ENCODE assay signal across 8 cellular contexts in genomic region chr5:96875805-96876291, GRCh38. TPM values are rescaled to one million over a fixed set of nuclear protein-coding genes. Genes with fewer than 3 reads are reported as not detected.
DNase-seq lines count a peak whose midpoint lies in the region; ATAC-seq and TF ChIP-seq lines count a peak whose summit lies in the region.

No MANE protein-coding gene starts in this region.

- peak; percentile 4 for ATAC-seq in HG02938 (IDR thresholded peaks at IDR 0.05; ENCODE audit: unreplicated experiment)
- ATAC-seq in T-helper 17 cell = peak; percentile 61
- ATAC-seq in GM18861 (IDR thresholded peaks at IDR 0.05; ENCODE audit: unreplicated experiment) = no peak

- H3K9me3 ChIP-seq in T-helper 17 cell (ENCODE audit: control insufficient read depth, low read length, poor library complexity, severe bottlenecking) = no peaks in the 10 kb centered on the region
- H3K9me3 ChIP-seq in effector memory CD4-positive, alpha-beta T cell (ENCODE audit: control insufficient read depth, low read length) = no peaks in the 10 kb centered on the region
- no peaks in the 10 kb centered on the region for H3K9me3 ChIP-seq in ovary

- no peak for TF ChIP-seq EP300 in ovary (IDR thresholded peaks at IDR 0.05)

- H3K27me3 ChIP-seq in effector memory CD4-positive, alpha-beta T cell (replicated peaks; ENCODE audit: control insufficient read depth, insufficient read depth, low read length, poor library complexity, severe bottlenecking) = no peaks in the 10 kb centered on the region
- no peaks in the 10 kb centered on the region for H3K27me3 ChIP-seq in ovary

- H3K4me3 ChIP-seq in GM08714 (ENCODE audit: low read length) (peak overlapping the region; percentile 99), ovary (peak overlapping the region; percentile 68)
- H3K4me3 ChIP-seq in effector memory CD4-positive, alpha-beta T cell (ENCODE audit: insufficient read depth, low read depth, low read length, poor library complexity, severe bottlenecking) = peak overlapping the region; percentile 69

- peak in 1 of 3 donors; percentile 12 for DNase-seq in T-helper 17 cell
- DNase-seq in effector memory CD4-positive, alpha-beta T cell = peak in 2 of 3 donors; percentile 20 to 33
- DNase-seq in ovary = no peak
- no peak for DNase-seq in hepatic stellate cell (ENCODE audit: low spot score)
- no peak for DNase-seq in NCI-H2196 treated with DMSO at 0.1 percent for 48 hours (lab: John Stamatoyannopoulos, UW; ENCODE audit: unreplicated experiment)

- H3K36me3 ChIP-seq in effector memory CD4-positive, alpha-beta T cell (ENCODE audit: control insufficient read depth, insufficient read depth, low read length) = peaks cover 4% of the 10 kb centered on the region
- no peaks in the 10 kb centered on the region for H3K36me3 ChIP-seq in ovary

- no peak for TF ChIP-seq CTCF in ovary (IDR thresholded peaks at IDR 0.05)

- peak overlapping the region; percentile 78 for H3K27ac ChIP-seq in effector memory CD4-positive, alpha-beta T cell (ENCODE audit: insufficient read depth, low read length, poor library complexity, severe bottlenecking)
- H3K27ac ChIP-seq in ovary = peak overlapping the region; percentile 10 to 43

- peak overlapping the region; percentile 93 for H3K4me3 Mint-ChIP-seq in T-helper 17 cell

- intact Hi-C loops in ovary (cut with DNase I) = no loop called here

- H3K4me1 Mint-ChIP-seq in T-helper 17 cell = peaks cover 50% of the 10 kb centered on the region

- WGBS in ovary, 3 donors = 2 to 5% (median 4%) methylated on average over 4 of the region's 4 CpGs

- peak overlapping the region; percentile 98 for H3K27ac Mint-ChIP-seq in T-helper 17 cell

- H3K4me1 ChIP-seq in effector memory CD4-positive, alpha-beta T cell (ENCODE audit: control insufficient read depth, insufficient read depth, low read length, poor library complexity, severe bottlenecking) = peaks cover 26% of the 10 kb centered on the region
- H3K4me1 ChIP-seq in ovary (ENCODE audit: insufficient read depth) = no peaks in the 10 kb centered on the region

- no peak for TF ChIP-seq POLR2A in ovary (IDR thresholded peaks at IDR 0.05)

- peaks cover 14% of the 10 kb centered on the region for H3K36me3 Mint-ChIP-seq in T-helper 17 cell (ENCODE audit: low read depth)

- no peaks in the 10 kb centered on the region for H3K27me3 Mint-ChIP-seq in T-helper 17 cell

RNA-seq across cellular contexts. Expression of gene ERAP2, which starts 0.5 kb away (rescaled TPM):
- total RNA-seq in T-helper 17 cell (10 to 100 TPM; 42.7 to 65.6 TPM), ovary (10 to 100 TPM in 6 of 7 donors, 1 to 10 TPM in 1; 5.2 to 22.0 (median 15.9) TPM)
- 10 to 100 TPM in 1 of 2 donors, 1 to 10 TPM in 1; 1.3 to 19.2 TPM for polyA plus RNA-seq in ovary

Comparison
In these comparisons a context has a peak if more than half of its experiments do, and no peak if none do; other contexts are left out.
1. DNase-seq: peak in effector memory CD4-positive, alpha-beta T cell (2 of 3); none in ovary (0 of 5), hepatic stellate cell (single experiment) and NCI-H2196 treated with DMSO at 0.1 percent for 48 hours (single experiment).
2. Peak in every context shown above with its lines, with median percentiles within 50 percentile points of each other: H3K4me3 ChIP-seq.